In the genomic region with DNA sequence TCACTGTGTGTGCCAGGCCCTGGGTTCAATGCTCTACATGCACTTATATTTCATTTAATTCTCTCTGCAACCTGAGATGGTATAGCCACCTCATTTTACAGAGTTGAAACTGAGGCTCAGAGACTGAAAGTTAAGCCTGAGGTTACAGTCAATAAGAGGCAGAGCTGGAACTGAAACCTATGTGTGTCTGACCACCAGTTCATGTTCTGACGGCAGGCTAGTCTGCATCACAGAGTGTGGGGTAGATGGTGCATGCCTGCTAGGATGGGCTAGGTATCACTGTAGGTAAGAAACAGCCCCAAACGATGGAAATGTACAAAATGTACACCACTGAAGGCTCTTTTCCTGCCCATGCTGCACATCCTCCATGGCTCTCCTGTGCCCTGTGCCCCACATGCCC, we compare ENCODE assay signal across 9 cellular contexts. TPM values are rescaled to one million over a fixed set of nuclear protein-coding genes. Genes with fewer than 3 reads are reported as not detected.
DNase-seq lines count a peak whose midpoint lies in the region; ATAC-seq, FAIRE-seq and TF ChIP-seq lines count a peak whose summit lies in the region.
"Not testable (repeated sequence)": the region's sequence is repeated elsewhere in the genome, so short reads cannot be mapped to it uniquely, and the experiment has no call there.
"Had no signal": no experiment of that assay in that cellular context is flagged by ENCODE, and none has a peak within 500 bp of the region (broad histone marks: within the 10 kb centered on the region; RNA-seq: fewer than 3 reads in every experiment).

No MANE protein-coding gene starts in this region.

- H3K36me3 Mint-ChIP-seq in IgD-negative memory B cell; activated CD4-positive, alpha-beta memory T cell treated with anti-CD3 and anti-CD28 coated beads for 36 hours: not testable (repeated sequence)

- CTCF ChIA-PET in OCI-LY7 (lab: Charles Lee; ENCODE audit: unreplicated experiment); activated CD4-positive, alpha-beta memory T cell treated with anti-CD3 and anti-CD28 coated beads for 36 hours (lab: Charles Lee); GM12878 (lab: Yijun Ruan, JAX): not testable (repeated sequence)

- peak overlapping the region; percentile 22 to 93 (median 71) for H3K27ac Mint-ChIP-seq in IgD-negative memory B cell
- not testable (repeated sequence) for H3K27ac Mint-ChIP-seq in activated CD4-positive, alpha-beta memory T cell treated with anti-CD3 and anti-CD28 coated beads for 36 hours

- not testable (repeated sequence) for H3K9me3 ChIP-seq in OCI-LY7 (ENCODE audit: low read length); GM12878 (replicated peaks; ENCODE audit: control insufficient read depth, insufficient read depth, low read length)

- TF ChIP-seq RAD21 in GM12878 (IDR thresholded peaks at IDR 0.05; ENCODE audit: insufficient read depth, low read depth, low read length), result not testable (repeated sequence)

- peak; percentile 43 for DNase-seq in GM12864 (ENCODE audit: low read depth)
- peak; percentile 30 for DNase-seq in MV-4-11 (lab: John Stamatoyannopoulos, UW)
- DNase-seq in OCI-LY7 (ENCODE audit: low spot score); GM12878 (ENCODE audit: low read depth, low spot score): not testable (repeated sequence)
- peak; percentile 47 for DNase-seq in activated CD4-positive, alpha-beta memory T cell treated with anti-CD3 and anti-CD28 coated beads for 36 hours

- not testable (repeated sequence) for H3K27ac ChIP-seq in OCI-LY7 (ENCODE audit: low read depth, low read length, poor library complexity, severe bottlenecking); GM12878 (ENCODE audit: control insufficient read depth, insufficient read depth)

- H3K4me1 Mint-ChIP-seq in IgD-negative memory B cell; activated CD4-positive, alpha-beta memory T cell treated with anti-CD3 and anti-CD28 coated beads for 36 hours (ENCODE audit: low read depth): not testable (repeated sequence)

- POLR2A ChIA-PET in OCI-LY7 (lab: Charles Lee); activated CD4-positive, alpha-beta memory T cell treated with anti-CD3 and anti-CD28 coated beads for 36 hours (lab: Charles Lee); GM12878 (lab: Charles Lee): not testable (repeated sequence)

- SMC1A ChIA-PET in GM12878 (lab: Charles Lee; ENCODE audit: uncharacterized antibody, unreplicated experiment), result not testable (repeated sequence)

- TF ChIP-seq CTCF in GM12864 (IDR thresholded peaks at IDR 0.05; ENCODE audit: low read depth, low read length, missing control alignments); OCI-LY7 (conservative IDR thresholded peaks at IDR 0.05; ENCODE audit: low read length); GM12878 (IDR thresholded peaks at IDR 0.05 in 2 of 3, conservative IDR thresholded peaks at IDR 0.05 in 1 of 3; ENCODE audit: control insufficient read depth in 2 of 3, extremely low read depth in 1 of 3, insufficient read depth in 1 of 3, low read depth in 3 of 3, low read length in 3 of 3): not testable (repeated sequence)

- H3K4me2 ChIP-seq in OCI-LY7 (ENCODE audit: low read length), result 0 out of 2 replicates have a peak overlapping the region, but pooled peaks have one; percentile 23
- peak overlapping the region; percentile 61; the same call in 1 of the 2 replicates for H3K4me2 ChIP-seq in GM12878 (ENCODE audit: control insufficient read depth, insufficient read depth)

- ATAC-seq in GM12878, result not testable (repeated sequence)

- H3K4me3 ChIP-seq in GM12864 (ENCODE audit: low read depth, low read length); OCI-LY7 (ENCODE audit: low read depth, low read length, poor library complexity, severe bottlenecking); GM12878: not testable (repeated sequence)

- H3K4me1 ChIP-seq in OCI-LY7 (ENCODE audit: insufficient read depth, low read length, poor library complexity, severe bottlenecking); GM12878 (ENCODE audit: control insufficient read depth, insufficient read depth, low read length): not testable (repeated sequence)

- FAIRE-seq in GM12878 (lab: Jason Lieb, UNC), result not testable (repeated sequence)

- not testable (repeated sequence) for H3K27me3 ChIP-seq in GM12878 (replicated peaks in 1 of 2; ENCODE audit: control insufficient read depth in 2 of 2, insufficient read depth in 2 of 2, low read length in 1 of 2)

- not testable (repeated sequence) for H3K36me3 ChIP-seq in OCI-LY7 (ENCODE audit: insufficient read depth, low read length); GM12878 (ENCODE audit: control insufficient read depth in 2 of 2, insufficient read depth in 2 of 2, low read length in 1 of 2)

- RAD21 ChIA-PET in GM12878 (lab: Charles Lee; ENCODE audit: unreplicated experiment), result not testable (repeated sequence)

- in situ Hi-C loops in GM12878 (cut with MboI), result not testable (repeated sequence)

- not testable (repeated sequence) for TF ChIP-seq EP300 in GM12878 (IDR thresholded peaks at IDR 0.05; ENCODE audit: borderline replicate concordance in 1 of 2, control insufficient read depth in 1 of 2, low read depth in 2 of 2, low read length in 2 of 2)

- H3K9me2 ChIP-seq in OCI-LY7 (ENCODE audit: insufficient read depth, low read length), result not testable (repeated sequence)

- not testable (repeated sequence) for TF ChIP-seq POLR2A in GM12878 (IDR thresholded peaks at IDR 0.05; ENCODE audit: low read depth, low read length)

- H3K9ac ChIP-seq in GM12878 (ENCODE audit: control insufficient read depth, insufficient read depth, low read length), result not testable (repeated sequence)

- not testable (repeated sequence) for BruUV-seq in OCI-LY7 (replicated peaks; lab: Mats Ljungman, UMichigan); GM12878 (replicated peaks; lab: Mats Ljungman, UMichigan)

- not testable (repeated sequence) for H4K20me1 ChIP-seq in OCI-LY7 (ENCODE audit: insufficient read depth, low read length); GM12878 (ENCODE audit: control insufficient read depth, insufficient read depth)

- intact Hi-C loops in OCI-LY7 (cut with micrococcal nuclease; ENCODE audit: unreplicated experiment); activated CD4-positive, alpha-beta memory T cell treated with anti-CD3 and anti-CD28 coated beads for 36 hours (cut with micrococcal nuclease); GM12878 (cut with micrococcal nuclease; ENCODE audit: unreplicated experiment): not testable (repeated sequence)

- 0% methylated on average over 2 of the region's 2 CpGs for WGBS in GM12878 (ENCODE audit: insufficient coverage, insufficient replicate concordance, low lambda C conversion rate, missing lambda C conversion rate)

- not testable (repeated sequence) for H2AFZ ChIP-seq in OCI-LY7 (ENCODE audit: low read length); GM12878 (ENCODE audit: control insufficient read depth, low read depth, low read length)

- not testable (repeated sequence) for H3K4me3 Mint-ChIP-seq in IgD-negative memory B cell; activated CD4-positive, alpha-beta memory T cell treated with anti-CD3 and anti-CD28 coated beads for 36 hours

- not testable (repeated sequence) for H3K9me3 Mint-ChIP-seq in IgD-negative memory B cell; activated CD4-positive, alpha-beta memory T cell treated with anti-CD3 and anti-CD28 coated beads for 36 hours

- H3K79me2 ChIP-seq in OCI-LY7 (ENCODE audit: insufficient read depth, low read depth, low read length); GM12878 (ENCODE audit: control insufficient read depth, insufficient read depth, low read length): not testable (repeated sequence)

- H3K27me3 Mint-ChIP-seq in IgD-negative memory B cell; activated CD4-positive, alpha-beta memory T cell treated with anti-CD3 and anti-CD28 coated beads for 36 hours: not testable (repeated sequence)

RNA-seq across cellular contexts. Expression of a gene that starts 2.1 kb away (rescaled TPM):
- not detected for polyA plus RNA-seq in IgD-negative memory B cell
- total RNA-seq in OCI-LY7 (2014; rRNA removed; shearing (Covaris generic)), result 0.50 TPM in 1 of 2 replicates, not detected in the other
- 1.6 and 2.7 TPM in 2 replicates for total RNA-seq in OCI-LY7 (2022)
- total RNA-seq in activated CD4-positive, alpha-beta memory T cell treated with anti-CD3 and anti-CD28 coated beads for 36 hours, result under 1 TPM in 1 of 2 experiments, not detected in 1; 0.27 TPM
- 2.8 and 3.4 TPM in 2 replicates for total RNA-seq in GM12878 (2013; cell fraction: nucleolus; rRNA removed)
- 0.33 and 0.62 TPM in 2 replicates for total RNA-seq in GM12878 (2014; rRNA removed)
- total RNA-seq in GM12878 (2014; rRNA removed; fragmentation: Illumina TruSeq; extraction: Trizol), result 0.18 TPM in 1 of 2 replicates, not detected in the other
- 0.56 TPM in 1 of 2 replicates, not detected in the other for total RNA-seq in GM12878 (2021)
- 0.41 TPM for polyA plus RNA-seq in GM12878 (2011; ENCODE audit: low read depth)
- 0.78 and 1.2 TPM in 2 replicates for polyA plus RNA-seq in GM12878 (2011; rRNA removed)
- polyA plus RNA-seq in GM12878 (2011; cell fraction: cytosol; rRNA removed), result not detected in 2 replicates
- polyA plus RNA-seq in GM12878 (2011; cell fraction: nucleus; rRNA removed), result 2.1 and 3.0 TPM in 2 replicates
- polyA plus RNA-seq in GM12878 (2012), result 0.17 TPM in 1 of 2 replicates, not detected in the other
- 0.03 TPM in 1 of 2 replicates, not detected in the other for polyA plus RNA-seq in GM12878 (2014; fragmentation: Illumina TruSeq; extraction: Trizol)
- polyA plus RNA-seq in GM12878 (2014; fragmentation: Nextera tagmentation; extraction: Ambion mirVana), result not detected
- 0.37 TPM in 1 of 2 replicates, not detected in the other for polyA plus RNA-seq in GM12878 (2014; rRNA removed)
- not detected for polyA plus RNA-seq in GM12878 (2016; fragmentation: Nextera tagmentation; extraction: Ambion mirVana)
- polyA minus RNA-seq in GM12878 (2011; rRNA and poly(A)+ RNA removed), result 1.4 TPM in 1 of 2 replicates, not detected in the other
- not detected in 2 replicates for polyA minus RNA-seq in GM12878 (2011; cell fraction: cytosol; rRNA and poly(A)+ RNA removed)
- 0.73 TPM in 1 of 2 replicates, not detected in the other for polyA minus RNA-seq in GM12878 (2011; cell fraction: nucleus; rRNA and poly(A)+ RNA removed)
- polyA plus RNA-seq: CD14-positive monocyte had no signal

RNA-seq across cellular contexts. Expression of a gene that starts 30.1 kb away (rescaled TPM):
- polyA plus RNA-seq in IgD-negative memory B cell (8.2 TPM), GM12878 (2011; rRNA removed) (0.03 TPM in 1 of 2 replicates, not detected in the other), GM12878 (2014; fragmentation: Illumina TruSeq; extraction: Trizol) (0.52 and 0.76 TPM in 2 replicates), GM12878 (2014; fragmentation: Nextera tagmentation; extraction: Ambion mirVana) (1 to 10 TPM in 1 of 2 experiments, under 1 TPM in 1; 0.44 to 1.5 TPM), GM12878 (2014; rRNA removed) (0.16 and 1.2 TPM in 2 replicates), GM12878 (2016; fragmentation: Nextera tagmentation; extraction: Ambion mirVana) (under 1 TPM in 1 of 2 experiments, not detected in 1; 0.23 TPM)
- total RNA-seq in OCI-LY7 (2014; rRNA removed; shearing (Covaris generic)), result 36.1 and 41.0 TPM in 2 replicates
- total RNA-seq in OCI-LY7 (2022) (59.4 and 61.2 TPM in 2 replicates), GM12878 (2014; rRNA removed) (0.76 and 0.90 TPM in 2 replicates), GM12878 (2014; rRNA removed; fragmentation: Illumina TruSeq; extraction: Trizol) (0.46 and 0.54 TPM in 2 replicates), GM12878 (2021) (0.40 and 1.2 TPM in 2 replicates)
- 1 to 10 TPM; 8.7 to 9.0 TPM for total RNA-seq in activated CD4-positive, alpha-beta memory T cell treated with anti-CD3 and anti-CD28 coated beads for 36 hours
- 0.17 and 0.34 TPM in 2 replicates for total RNA-seq in GM12878 (2013; cell fraction: nucleolus; rRNA removed)
- 0.10 TPM for polyA plus RNA-seq in GM12878 (2011; ENCODE audit: low read depth)
- 0.13 and 0.31 TPM in 2 replicates for polyA plus RNA-seq in GM12878 (2011; cell fraction: cytosol; rRNA removed)
- 0.18 and 0.25 TPM in 2 replicates for polyA plus RNA-seq in GM12878 (2011; cell fraction: nucleus; rRNA removed)
- polyA plus RNA-seq in GM12878 (2012), result 0.07 and 0.09 TPM in 2 replicates
- under 0.01 TPM in 1 of 2 replicates, not detected in the other for polyA minus RNA-seq in GM12878 (2011; rRNA and poly(A)+ RNA removed)
- 0.42 TPM in 1 of 2 replicates, not detected in the other for polyA minus RNA-seq in GM12878 (2011; cell fraction: cytosol; rRNA and poly(A)+ RNA removed)
- polyA minus RNA-seq in GM12878 (2011; cell fraction: nucleus; rRNA and poly(A)+ RNA removed), result under 0.01 and 0.38 TPM in 2 replicates

RNA-seq across cellular contexts. Expression of a gene that starts 43.1 kb away (rescaled TPM):
- polyA plus RNA-seq in IgD-negative memory B cell, result not detected
- 2.1 and 5.8 TPM in 2 replicates for total RNA-seq in OCI-LY7 (2014; rRNA removed; shearing (Covaris generic))
- total RNA-seq in OCI-LY7 (2022), result 3.0 and 3.7 TPM in 2 replicates
- under 1 TPM in 1 of 2 experiments, not detected in 1; 0.24 TPM for total RNA-seq in activated CD4-positive, alpha-beta memory T cell treated with anti-CD3 and anti-CD28 coated beads for 36 hours
- not detected in 2 replicates for total RNA-seq in GM12878 (2013; cell fraction: nucleolus; rRNA removed)
- 0.06 TPM in 1 of 2 replicates, not detected in the other for total RNA-seq in GM12878 (2014; rRNA removed)
- not detected in 2 replicates for total RNA-seq in GM12878 (2014; rRNA removed; fragmentation: Illumina TruSeq; extraction: Trizol)
- total RNA-seq in GM12878 (2021), result 0.16 TPM in 1 of 2 replicates, not detected in the other
- not detected for polyA plus RNA-seq in GM12878 (2011; ENCODE audit: low read depth)
- polyA plus RNA-seq in GM12878 (2011; rRNA removed), result not detected in 2 replicates
- not detected in 2 replicates for polyA plus RNA-seq in GM12878 (2011; cell fraction: cytosol; rRNA removed)
- polyA plus RNA-seq in GM12878 (2011; cell fraction: nucleus; rRNA removed), result 0.12 TPM in 1 of 2 replicates, not detected in the other
- not detected in 2 replicates for polyA plus RNA-seq in GM12878 (2012)
- polyA plus RNA-seq in GM12878 (2014; fragmentation: Illumina TruSeq; extraction: Trizol), result 0.07 TPM in 1 of 2 replicates, not detected in the other
- polyA plus RNA-seq in GM12878 (2014; fragmentation: Nextera tagmentation; extraction: Ambion mirVana), result under 1 TPM in 1 of 2 experiments, not detected in 1; 0.39 TPM
- polyA plus RNA-seq in GM12878 (2014; rRNA removed), result 0.06 TPM in 1 of 2 replicates, not detected in the other
- polyA plus RNA-seq in GM12878 (2016; fragmentation: Nextera tagmentation; extraction: Ambion mirVana), result not detected
- not detected in 2 replicates for polyA minus RNA-seq in GM12878 (2011; rRNA and poly(A)+ RNA removed)
- 0.83 TPM in 1 of 2 replicates, not detected in the other for polyA minus RNA-seq in GM12878 (2011; cell fraction: cytosol; rRNA and poly(A)+ RNA removed)
- not detected in 2 replicates for polyA minus RNA-seq in GM12878 (2011; cell fraction: nucleus; rRNA and poly(A)+ RNA removed)
- total RNA-seq: HFFc6 had no signal
- polyA plus RNA-seq: CD8-positive, alpha-beta memory T cell had no signal

Comparison
In these comparisons a context has a peak if more than half of its experiments do, and no peak if none do; other contexts are left out.
1. RNA of a gene that starts 30.1 kb away (total RNA-seq): 36.1 to 61.2 TPM in OCI-LY7 and 8.7 to 9.0 TPM in activated CD4-positive, alpha-beta memory T cell treated with anti-CD3 and anti-CD28 coated beads for 36 hours; 0.17 to 1.2 TPM in GM12878; every median in the first group is over 4 times any median in the second.